In genomic region chr1:66996018-66996682, GRCh38 we compare ENCODE assay signal across 7 cellular contexts. TPM values are rescaled to one million over a fixed set of nuclear protein-coding genes. Genes with fewer than 3 reads are reported as not detected.
DNase-seq lines count a peak whose midpoint lies in the region; ATAC-seq, FAIRE-seq and TF ChIP-seq lines count a peak whose summit lies in the region.

No MANE protein-coding gene starts in this region.

- no peak overlapping the region for H3K27ac ChIP-seq in WERI-Rb-1

- no peaks in the 10 kb centered on the region; the same call in 1 of the 2 replicates for H3K36me3 ChIP-seq in WERI-Rb-1
- H3K36me3 ChIP-seq in bronchial epithelial cell (ENCODE audit: control insufficient read depth, insufficient read depth, low read length), result no peaks in the 10 kb centered on the region

- TF ChIP-seq POLR2A in GM12891 (IDR thresholded peaks at IDR 0.05; ENCODE audit: low read depth, low read length), result no peak

- no peaks in the 10 kb centered on the region for H3K27me3 ChIP-seq in WERI-Rb-1 (ENCODE audit: insufficient read depth, low read depth, severe bottlenecking)
- H3K27me3 ChIP-seq in bronchial epithelial cell (ENCODE audit: control insufficient read depth, insufficient read depth, low read length), result no peaks in the 10 kb centered on the region

- DNase-seq in GM12891 (ENCODE audit: insufficient read length, low spot score) (peak; percentile 22), NCI-H2171 treated with DMSO at 0.1 percent for 48 hours (lab: John Stamatoyannopoulos, UW) (peak; percentile 44), WERI-Rb-1 (peak; percentile 67), bronchial epithelial cell (ENCODE audit: low read depth) (peak; percentile 63), left kidney (ENCODE audit: low read depth, low spot score) (peak; percentile 87)
- peak in 2 of 3 experiments; percentile 31 to 42 for DNase-seq in stimulated activated CD4-positive, alpha-beta T cell treated with anti-CD3 and anti-CD28 coated beads, TNF-alpha, amount 100 ng/mL, for 4 hours (ENCODE audit: low read depth in 3 of 3)

- peak; percentile 67 for ATAC-seq in HG02938 (IDR thresholded peaks at IDR 0.05; ENCODE audit: unreplicated experiment)

- H3K9me3 ChIP-seq in WERI-Rb-1 (ENCODE audit: severe bottlenecking), result no peaks in the 10 kb centered on the region

- FAIRE-seq in GM12891 (lab: Jason Lieb, UNC) (peak; percentile 92), bronchial epithelial cell (lab: Jason Lieb, UNC) (no peak)

- peak; percentile 75 for TF ChIP-seq CTCF in WERI-Rb-1 (IDR thresholded peaks at IDR 0.05; ENCODE audit: low read depth, low read length)
- peak; percentile 73 for TF ChIP-seq CTCF in bronchial epithelial cell (IDR thresholded peaks at IDR 0.05; ENCODE audit: insufficient read depth, low read length, severe bottlenecking)

- H3K4me3 ChIP-seq in WERI-Rb-1 (ENCODE audit: low read depth, low read length) (no peak overlapping the region), bronchial epithelial cell (ENCODE audit: low read depth, low read length) (no peak overlapping the region)

TF ChIP-seq in GM12891, 5 proteins besides CTCF, POLR2A, EP300 and RAD21:
- TF ChIP-seq PAX5 (IDR thresholded peaks at IDR 0.05; ENCODE audit: insufficient read depth, low read length, severe bottlenecking) (no peak), TAF1 (IDR thresholded peaks at IDR 0.05; ENCODE audit: low read depth, low read length) (no peak), SPI1 (IDR thresholded peaks at IDR 0.05; ENCODE audit: low read depth, low read length) (no peak), POU2F2 (IDR thresholded peaks at IDR 0.05; ENCODE audit: low read depth, low read length) (no peak), POLR2AphosphoS5 (IDR thresholded peaks at IDR 0.05; ENCODE audit: low read depth, low read length) (no peak)
TF ChIP-seq in GM12891: peak in this region for 0.

RNA-seq across cellular contexts. Expression of gene SLC35D1, which starts 57.8 kb away (rescaled TPM):
- 3.5 TPM for polyA plus RNA-seq in GM12891 (2012; ENCODE audit: low read depth, missing spikeins)
- total RNA-seq in bronchial epithelial cell, result 9.5 and 13.3 TPM in 2 replicates

Comparison
In these comparisons a context has a peak if more than half of its experiments do, and no peak if none do; other contexts are left out.
1. DNase-seq: peak in every context shown above with its lines; median percentile 87 in left kidney; 67 in WERI-Rb-1; 63 in bronchial epithelial cell; 44 in NCI-H2171 treated with DMSO at 0.1 percent for 48 hours; 36 in stimulated activated CD4-positive, alpha-beta T cell treated with anti-CD3 and anti-CD28 coated beads, TNF-alpha, amount 100 ng/mL, for 4 hours; 22 in GM12891.